In the genomic region with DNA sequence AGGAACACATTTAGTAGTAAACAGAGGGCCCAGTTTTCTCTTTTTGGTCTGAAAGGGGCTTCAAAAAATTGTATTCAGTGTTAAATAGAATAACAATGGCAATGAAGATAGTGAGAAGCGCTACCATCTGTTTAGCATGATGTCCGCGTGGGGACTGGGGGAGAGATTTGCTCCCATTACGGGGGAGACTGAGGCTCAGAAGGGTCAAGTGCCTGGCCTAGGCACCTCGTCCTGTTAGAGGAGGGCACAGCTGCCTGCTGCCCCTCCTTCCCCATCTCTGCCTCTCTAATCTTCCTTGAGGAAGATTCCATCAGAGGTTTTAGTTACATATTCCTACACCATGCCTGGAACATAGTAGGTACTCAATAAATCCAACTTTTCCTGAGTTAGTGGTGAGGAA, we compare ENCODE assay signal across 15 cellular contexts. TPM values are rescaled to one million over a fixed set of nuclear protein-coding genes. Genes with fewer than 3 reads are reported as not detected.
DNase-seq lines count a peak whose midpoint lies in the region; ATAC-seq lines count a peak whose summit lies in the region.
"Had no signal": no experiment of that assay in that cellular context is flagged by ENCODE, and none has a peak within 500 bp of the region (broad histone marks: within the 10 kb centered on the region; RNA-seq: fewer than 3 reads in every experiment).

No MANE protein-coding gene starts in this region.

- no peak overlapping the region for H3K27ac ChIP-seq in BLaER1
- H3K27ac ChIP-seq in CD8-positive, alpha-beta memory T cell (ENCODE audit: low read depth, low read length) = peak overlapping the region; percentile 58
- H3K27ac ChIP-seq in naive thymus-derived CD4-positive, alpha-beta T cell (ENCODE audit: low read depth, low read length) = peak overlapping the region; percentile 81
- H3K27ac ChIP-seq: C4-2B had no signal

- H3K4me1 Mint-ChIP-seq in CD8-positive, alpha-beta memory T cell = peaks cover 40 to 54% (median 50%) of the 10 kb centered on the region in 3 donors
- peaks cover 18% of the 10 kb centered on the region for H3K4me1 Mint-ChIP-seq in activated T-helper 17 cell treated with anti-CD3 and anti-CD28 coated beads, Interleukin-2, amount 50 U/mL, for 72 hours
- peaks cover 15 to 53% (median 49%) of the 10 kb centered on the region in 7 donors for H3K4me1 Mint-ChIP-seq in naive thymus-derived CD4-positive, alpha-beta T cell

- H4K20me1 ChIP-seq in BLaER1 = no peaks in the 10 kb centered on the region

- H3K9ac ChIP-seq in BLaER1 = no peak overlapping the region

- peak overlapping the region; percentile 91 to 99 (median 96) for H3K27ac Mint-ChIP-seq in CD8-positive, alpha-beta memory T cell
- peak overlapping the region; percentile 93 for H3K27ac Mint-ChIP-seq in activated T-helper 17 cell treated with anti-CD3 and anti-CD28 coated beads, Interleukin-2, amount 50 U/mL, for 72 hours
- H3K27ac Mint-ChIP-seq in naive thymus-derived CD4-positive, alpha-beta T cell = peak overlapping the region; percentile 93 to 98 (median 96)

- CTCF ChIA-PET in CD8-positive, alpha-beta memory T cell (lab: Charles Lee) = interaction anchor here (1.0 to 2.4 kb wide), 5 partner anchors 10 to 80 kb away, joined by 3 to 9 read pairs (median 7); partner anchors contain the start of genes RALB and TMEM185B
- CTCF ChIA-PET in naive thymus-derived CD4-positive, alpha-beta T cell (lab: Charles Lee) = interaction anchor here (1.8 kb wide), 1 partner anchor 80 kb away, joined by 6 read pairs; no protein-coding TSS in a partner anchor

- H3K27me3 ChIP-seq in BLaER1 = no peaks in the 10 kb centered on the region
- H3K27me3 ChIP-seq in CD8-positive, alpha-beta memory T cell (ENCODE audit: insufficient read depth, low read length, poor library complexity, severe bottlenecking) = no peaks in the 10 kb centered on the region
- no peaks in the 10 kb centered on the region for H3K27me3 ChIP-seq in naive thymus-derived CD4-positive, alpha-beta T cell (ENCODE audit: control insufficient read depth in 2 of 2, insufficient read depth in 2 of 2, low read length in 2 of 2)

- intact Hi-C loops in naive thymus-derived CD4-positive, alpha-beta T cell (cut with micrococcal nuclease) = loop anchor here (1.0 to 5.0 kb wide), 4 partner anchors 34 to 536 kb away; no protein-coding TSS in a partner anchor

- peaks cover 49% of the 10 kb centered on the region for H3K4me1 ChIP-seq in BLaER1
- H3K4me1 ChIP-seq in CD8-positive, alpha-beta memory T cell (ENCODE audit: insufficient read depth, low read length) = peaks cover 32% of the 10 kb centered on the region
- H3K4me1 ChIP-seq in naive thymus-derived CD4-positive, alpha-beta T cell (ENCODE audit: control insufficient read depth in 2 of 2, insufficient read depth in 2 of 2, low read length in 2 of 2) = peaks cover 19 to 26% of the 10 kb centered on the region in 2 donors

- peak overlapping the region; percentile 91 to 99 (median 95) for H3K4me3 Mint-ChIP-seq in CD8-positive, alpha-beta memory T cell
- peak overlapping the region; percentile 85 for H3K4me3 Mint-ChIP-seq in activated T-helper 17 cell treated with anti-CD3 and anti-CD28 coated beads, Interleukin-2, amount 50 U/mL, for 72 hours
- peak overlapping the region in 9 of 10 donors; percentile 86 to 100 (median 96) for H3K4me3 Mint-ChIP-seq in naive thymus-derived CD4-positive, alpha-beta T cell

- POLR2A ChIA-PET in CD8-positive, alpha-beta memory T cell (lab: Charles Lee) = interaction anchor here (1.2 to 3.2 kb wide), 4 partner anchors 11 to 474 kb away, joined by 8 to 23 read pairs (median 13); partner anchors contain the start of genes PTPN4, RALB and TMEM185B
- POLR2A ChIA-PET in naive thymus-derived CD4-positive, alpha-beta T cell (lab: Charles Lee) = interaction anchor here (0.6 to 7.2 kb wide), 8 partner anchors 8 to 569 kb away, joined by 3 to 73 read pairs (median 3); partner anchors contain the start of gene RALB

- H3K9me3 Mint-ChIP-seq in CD8-positive, alpha-beta memory T cell = no peaks in the 10 kb centered on the region
- H3K9me3 Mint-ChIP-seq in activated T-helper 17 cell treated with anti-CD3 and anti-CD28 coated beads, Interleukin-2, amount 50 U/mL, for 72 hours = no peaks in the 10 kb centered on the region
- H3K9me3 Mint-ChIP-seq in naive thymus-derived CD4-positive, alpha-beta T cell = peaks cover 0 to 2% (median 0%) of the 10 kb centered on the region in 11 donors

- no peak for DNase-seq in CD8-positive, alpha-beta memory T cell
- DNase-seq in naive thymus-derived CD4-positive, alpha-beta T cell = no peak
- no peak for DNase-seq in kidney glomerular epithelial cell (lab: John Stamatoyannopoulos, UW)
- DNase-seq: KBM-7, NCI-H1417 treated with DMSO at 0.1 percent for 48 hours, NCI-H2227 treated with DMSO at 0.1 percent for 48 hours, T-helper 9 cell had no signal

- no peak overlapping the region for H3K4me3 ChIP-seq in BLaER1
- H3K4me3 ChIP-seq in CD8-positive, alpha-beta memory T cell (ENCODE audit: low read length) = no peak overlapping the region
- H3K4me3 ChIP-seq in naive thymus-derived CD4-positive, alpha-beta T cell (ENCODE audit: low read length) = no peak overlapping the region
- H3K4me3 ChIP-seq: smooth muscle cell had no signal

- peaks cover 1 to 5% of the 10 kb centered on the region in 2 donors for H3K27me3 Mint-ChIP-seq in CD8-positive, alpha-beta memory T cell
- H3K27me3 Mint-ChIP-seq in activated T-helper 17 cell treated with anti-CD3 and anti-CD28 coated beads, Interleukin-2, amount 50 U/mL, for 72 hours = no peaks in the 10 kb centered on the region
- no peaks in the 10 kb centered on the region for H3K27me3 Mint-ChIP-seq in naive thymus-derived CD4-positive, alpha-beta T cell

- peak overlapping the region; percentile 77 for H3K4me2 ChIP-seq in BLaER1
- H3K4me2 ChIP-seq: smooth muscle cell had no signal

- H3K9me3 ChIP-seq in BLaER1 = no peaks in the 10 kb centered on the region
- no peaks in the 10 kb centered on the region for H3K9me3 ChIP-seq in CD8-positive, alpha-beta memory T cell (ENCODE audit: low read length)
- H3K9me3 ChIP-seq in naive thymus-derived CD4-positive, alpha-beta T cell (ENCODE audit: control insufficient read depth in 2 of 3, low read length in 3 of 3) = no peaks in the 10 kb centered on the region

- peaks cover 0 to 13% (median 0%) of the 10 kb centered on the region in 3 donors for H3K36me3 Mint-ChIP-seq in CD8-positive, alpha-beta memory T cell
- H3K36me3 Mint-ChIP-seq in activated T-helper 17 cell treated with anti-CD3 and anti-CD28 coated beads, Interleukin-2, amount 50 U/mL, for 72 hours (ENCODE audit: low read depth) = peaks cover 25% of the 10 kb centered on the region
- peaks cover 0 to 37% (median 0%) of the 10 kb centered on the region in 5 donors for H3K36me3 Mint-ChIP-seq in naive thymus-derived CD4-positive, alpha-beta T cell

- ATAC-seq in activated T-helper 17 cell treated with anti-CD3 and anti-CD28 coated beads, Interleukin-2, amount 50 U/mL, for 72 hours (replicated peaks) = no peak
- ATAC-seq in naive thymus-derived CD4-positive, alpha-beta T cell = no peak
- ATAC-seq in GM18907 (IDR thresholded peaks at IDR 0.05; ENCODE audit: unreplicated experiment) = no peak
- ATAC-seq in HG03039 (IDR thresholded peaks at IDR 0.05; ENCODE audit: unreplicated experiment) = no peak
- ATAC-seq in HG02840 (IDR thresholded peaks at IDR 0.05; ENCODE audit: low FRiP score, unreplicated experiment) = no peak
- ATAC-seq: Right ventricle myocardium inferior had no signal

- H3K36me3 ChIP-seq in BLaER1 = no peaks in the 10 kb centered on the region
- no peaks in the 10 kb centered on the region for H3K36me3 ChIP-seq in CD8-positive, alpha-beta memory T cell (ENCODE audit: insufficient read depth, low read length)
- no peaks in the 10 kb centered on the region for H3K36me3 ChIP-seq in naive thymus-derived CD4-positive, alpha-beta T cell (ENCODE audit: control insufficient read depth in 2 of 3, insufficient read depth in 3 of 3, low read length in 3 of 3)

RNA-seq across cellular contexts. Expression of gene TMEM185B, which starts 10.1 kb away (rescaled TPM):
- 10 to 100 TPM; 32.3 to 33.5 TPM for total RNA-seq in CD8-positive, alpha-beta memory T cell
- polyA plus RNA-seq in CD8-positive, alpha-beta memory T cell = 22.9 TPM
- total RNA-seq in activated T-helper 17 cell treated with anti-CD3 and anti-CD28 coated beads, Interleukin-2, amount 50 U/mL, for 72 hours = 10 to 100 TPM; 28.0 to 31.2 TPM
- total RNA-seq in naive thymus-derived CD4-positive, alpha-beta T cell = 10 to 100 TPM; 14.9 to 36.8 (median 19.5) TPM
- 10 to 100 TPM; 17.9 to 19.6 TPM for polyA plus RNA-seq in naive thymus-derived CD4-positive, alpha-beta T cell

RNA-seq across cellular contexts. Expression of gene RALB, which starts 19.4 kb away (rescaled TPM):
- total RNA-seq in CD8-positive, alpha-beta memory T cell = 10 to 100 TPM; 37.3 to 39.6 TPM
- polyA plus RNA-seq in CD8-positive, alpha-beta memory T cell = 32.5 TPM
- 10 to 100 TPM; 77.4 to 91.9 TPM for total RNA-seq in activated T-helper 17 cell treated with anti-CD3 and anti-CD28 coated beads, Interleukin-2, amount 50 U/mL, for 72 hours
- 100 to 1,000 TPM in 1 of 5 experiments, 10 to 100 TPM in 3, 1 to 10 TPM in 1; 8.7 to 119 (median 11.6) TPM for total RNA-seq in naive thymus-derived CD4-positive, alpha-beta T cell
- 10 to 100 TPM; 25.9 to 28.2 TPM for polyA plus RNA-seq in naive thymus-derived CD4-positive, alpha-beta T cell
